Comparison of ENCODE assay signal across 9 cellular contexts in genomic region chr10:63681965-63682704, GRCh38.
DNase-seq lines count a peak whose midpoint lies in the region; ATAC-seq, FAIRE-seq and TF ChIP-seq lines count a peak whose summit lies in the region.
"Had no signal": no experiment of that assay in that cellular context is flagged by ENCODE, and none has a peak within 500 bp of the region (broad histone marks: within the 10 kb centered on the region; RNA-seq: fewer than 3 reads in every experiment).

No MANE protein-coding gene starts in this region.

- intact Hi-C loops in pancreas (cut with DNase I) = no loop called here

- 51 to 65% methylated on average over 4 of the region's 4 CpGs for WGBS in pancreas, 2 donors

- no peak for TF ChIP-seq POLR2A in erythroblast (IDR thresholded peaks at IDR 0.05; ENCODE audit: low read length)

- DNase-seq in EL = peak; percentile 84
- peak; percentile 60 for DNase-seq in M059J (ENCODE audit: low read depth)
- peak; percentile 100 for DNase-seq in fibroblast of mammary gland (ENCODE audit: low read depth)
- DNase-seq in pancreas = no peak
- no peak for DNase-seq in activated T-cell treated with anti-CD3 and anti-CD28 coated beads, Interleukin-2, amount 50 U/mL, for 48 hours
- DNase-seq in stimulated activated CD4-positive, alpha-beta T cell treated with anti-CD3 and anti-CD28 coated beads, Interleukin-15, amount 100 ng/mL, for 24 hours = no peak
- no peak for DNase-seq in erythroblast (lab: John Stamatoyannopoulos, UW)
- DNase-seq: activated CD8-positive, alpha-beta T cell treated with anti-CD3 and anti-CD28 coated beads, Interleukin-2, amount 10 ng/mL, durations not matched to agents 7 days and 5 days had no signal

- peak in 3 of 4 donors; percentile 27 to 58 (median 38) for ATAC-seq in pancreas
- ATAC-seq in HG03135 (IDR thresholded peaks at IDR 0.05; ENCODE audit: unreplicated experiment) = no peak
- ATAC-seq: activated CD8-positive, alpha-beta T cell treated with anti-CD3 and anti-CD28 coated beads, Interleukin-2, amount 10 ng/mL, durations not matched to agents 7 days and 5 days had no signal

- no peaks in the 10 kb centered on the region for H3K27me3 ChIP-seq in pancreas

- no peaks in the 10 kb centered on the region for H3K9me3 ChIP-seq in pancreas

- no peak for TF ChIP-seq CTCF in fibroblast of mammary gland (conservative IDR thresholded peaks at IDR 0.05; ENCODE audit: control insufficient read depth, insufficient read depth, low read depth, low read length)
- TF ChIP-seq CTCF in pancreas (IDR thresholded peaks at IDR 0.05) = no peak

- no peaks in the 10 kb centered on the region for H3K4me1 ChIP-seq in pancreas

- FAIRE-seq in pancreas (lab: Jason Lieb, UNC) = no peak

- no peaks in the 10 kb centered on the region for H3K36me3 ChIP-seq in pancreas

- H3K27ac ChIP-seq in pancreas = no peak overlapping the region

- no peak overlapping the region for H3K4me3 ChIP-seq in fibroblast of mammary gland (ENCODE audit: control insufficient read depth, low read depth, low read length)
- H3K4me3 ChIP-seq in pancreas = no peak overlapping the region

Comparison
In these comparisons a context has a peak if more than half of its experiments do, and no peak if none do; other contexts are left out.
1. DNase-seq: peak in EL (single experiment), M059J (single experiment) and fibroblast of mammary gland (single experiment); none in pancreas (0 of 6), activated T-cell treated with anti-CD3 and anti-CD28 coated beads, Interleukin-2, amount 50 U/mL, for 48 hours (0 of 2), stimulated activated CD4-positive, alpha-beta T cell treated with anti-CD3 and anti-CD28 coated beads, Interleukin-15, amount 100 ng/mL, for 24 hours (single experiment) and erythroblast (0 of 2).